ENCODE assay signal across 8 cellular contexts in the genomic region with DNA sequence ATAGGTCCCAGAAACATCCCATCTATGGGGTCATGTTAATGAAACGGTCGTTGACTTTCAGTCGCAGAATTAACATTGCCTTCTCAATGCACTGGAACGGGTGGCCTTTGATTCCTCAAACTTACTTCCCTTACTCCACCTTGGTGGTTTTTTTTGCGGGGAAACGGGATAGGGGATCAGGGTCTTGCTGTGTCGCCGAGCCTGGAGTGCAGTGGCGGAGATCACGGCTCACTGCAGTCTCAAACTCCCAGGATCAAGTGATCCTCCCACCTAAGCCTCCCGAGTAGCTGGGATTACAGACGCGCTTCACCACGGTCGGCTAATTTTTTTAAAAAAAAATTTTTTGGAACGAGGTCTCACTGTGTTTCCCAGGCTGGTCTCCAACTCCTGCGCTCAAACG. TPM values are rescaled to one million over a fixed set of nuclear protein-coding genes. Genes with fewer than 3 reads are reported as not detected.
A peak's percentile ranks its signal among the peaks of the same experiment; 100 is the strongest.
DNase-seq lines count a peak whose midpoint lies in the region; ATAC-seq and TF ChIP-seq lines count a peak whose summit lies in the region.

No MANE protein-coding gene starts in this region.

- no peaks in the 10 kb centered on the region for H3K9me3 ChIP-seq in GM23248 (ENCODE audit: low read depth)
- H3K9me3 ChIP-seq in gastrocnemius medialis: no peaks in the 10 kb centered on the region

- in situ Hi-C loops in GM23248 (cut with MboI) (no loop called here), gastrocnemius medialis (cut with MboI; ENCODE audit: low sequenced_read_pairs in 4 of 4) (loop anchor here in 3 of 4 donors (10.0 kb wide), 3 partner anchors 397 to 647 kb away; no protein-coding TSS in a partner anchor)

- H3K27me3 ChIP-seq in GM23248 (replicated peaks; ENCODE audit: insufficient read depth) (no peaks in the 10 kb centered on the region), gastrocnemius medialis (no peaks in the 10 kb centered on the region)

- H3K36me3 ChIP-seq in GM23248 (ENCODE audit: low read depth): peaks cover 11% of the 10 kb centered on the region
- peaks cover 0 to 17% of the 10 kb centered on the region in 2 donors for H3K36me3 ChIP-seq in gastrocnemius medialis

- ATAC-seq in gastrocnemius medialis: no peak
- no peak for ATAC-seq in GM21381 (IDR thresholded peaks at IDR 0.05; ENCODE audit: unreplicated experiment)

- H3K9ac ChIP-seq in GM23248: peak overlapping the region; percentile 82

- intact Hi-C loops in gastrocnemius medialis (cut with DNase I; ENCODE audit: low total_unique reads): loop anchor here (5.0 to 10.0 kb wide), 3 partner anchors 490 to 1467 kb away; partner anchors contain the start of genes COPS7B, GIGYF2 and PDE6D

- DNase-seq in GM23248 (peak; percentile 32), SK-N-DZ (ENCODE audit: low spot score) (peak; percentile 8), foreskin fibroblast (peak in 1 of 2 donors; percentile 22), gastrocnemius medialis (no peak), epidermal melanocyte (ENCODE audit: insufficient read length, low spot score) (no peak), kidney glomerular epithelial cell (lab: John Stamatoyannopoulos, UW) (no peak), NCI-H510A (lab: John Stamatoyannopoulos, UW) (no peak)

- H3K4me1 ChIP-seq in GM23248 (ENCODE audit: insufficient read depth) (peaks cover 17% of the 10 kb centered on the region), gastrocnemius medialis (peaks cover 15 to 26% of the 10 kb centered on the region in 2 donors)

- peak overlapping the region; percentile 92 for H3K4me3 ChIP-seq in GM23248
- peak overlapping the region; percentile 74 to 78 for H3K4me3 ChIP-seq in foreskin fibroblast (ENCODE audit: low read depth in 1 of 2, low read length in 2 of 2)
- H3K4me3 ChIP-seq in gastrocnemius medialis: peak overlapping the region; percentile 89 to 99 (median 97)

- peak overlapping the region; percentile 90 for H2AFZ ChIP-seq in GM23248

- H3K79me2 ChIP-seq in GM23248 (ENCODE audit: insufficient read depth): peaks cover 56% of the 10 kb centered on the region

- H3K27ac ChIP-seq in GM23248: 0 out of 2 replicates have a peak overlapping the region, but pooled peaks have one; percentile 49
- peak overlapping the region; percentile 79 to 96 (median 94) for H3K27ac ChIP-seq in gastrocnemius medialis

- H3F3A ChIP-seq in GM23248 (ENCODE audit: insufficient read depth): peaks cover 17% of the 10 kb centered on the region

- no peak for TF ChIP-seq POLR2A in gastrocnemius medialis (IDR thresholded peaks at IDR 0.05)

- no peaks in the 10 kb centered on the region for H4K20me1 ChIP-seq in GM23248 (ENCODE audit: insufficient read depth)

- WGBS in GM23248 (ENCODE audit: low coverage in 1 of 2, low lambda C conversion rate in 2 of 2, missing lambda C conversion rate in 2 of 2), 2 experiments: 0 to 3% methylated on average over 18 of the region's 18 CpGs

- TF ChIP-seq CTCF in foreskin fibroblast (IDR thresholded peaks at IDR 0.05; ENCODE audit: low read depth, low read length) (no peak), gastrocnemius medialis (IDR thresholded peaks at IDR 0.05 in 4 of 5, conservative IDR thresholded peaks at IDR 0.05 in 1 of 5) (no peak)

- H3K9me2 ChIP-seq in GM23248 (ENCODE audit: insufficient read depth): no peaks in the 10 kb centered on the region

- peak overlapping the region; percentile 95 for H3K4me2 ChIP-seq in GM23248 (ENCODE audit: unreplicated experiment)

RNA-seq across cellular contexts. Expression of gene ATG16L1, which starts 0.8 kb away (rescaled TPM):
- 17.2 and 18.5 TPM in 2 replicates for total RNA-seq in GM23248 (2014; rRNA removed; shearing (Covaris generic))
- 16.2 and 16.7 TPM in 2 replicates for polyA plus RNA-seq in GM23248 (2016; fragmentation: Nextera tagmentation; extraction: Ambion mirVana)
- 23.2 and 31.9 TPM in 2 replicates for polyA plus RNA-seq in SK-N-DZ (2014; cell fraction: cytosol; rRNA removed)
- polyA plus RNA-seq in SK-N-DZ (2014; cell fraction: nucleus; rRNA removed): 64.0 and 90.2 TPM in 2 replicates
- 10 to 100 TPM; 20.8 to 36.1 (median 35.9) TPM for total RNA-seq in gastrocnemius medialis

RNA-seq across cellular contexts. Expression of gene SAG, which starts 55.4 kb away (rescaled TPM):
- not detected in 2 replicates for total RNA-seq in GM23248 (2014; rRNA removed; shearing (Covaris generic))
- not detected in 2 replicates for polyA plus RNA-seq in GM23248 (2016; fragmentation: Nextera tagmentation; extraction: Ambion mirVana)
- polyA plus RNA-seq in SK-N-DZ (2014; cell fraction: cytosol; rRNA removed): 0.19 TPM in 1 of 2 replicates, not detected in the other
- 0.05 TPM in 1 of 2 replicates, not detected in the other for polyA plus RNA-seq in SK-N-DZ (2014; cell fraction: nucleus; rRNA removed)
- under 1 TPM in 1 of 4 donors, not detected in 3; 0.10 TPM for total RNA-seq in gastrocnemius medialis

Comparison
In these comparisons a context has a peak if more than half of its experiments do, and no peak if none do; other contexts are left out.
1. DNase-seq: peak in GM23248 (single experiment) and SK-N-DZ (single experiment); none in gastrocnemius medialis (0 of 2), epidermal melanocyte (single experiment), kidney glomerular epithelial cell (single experiment) and NCI-H510A (single experiment).
2. Peak in every context shown above with its lines, with median percentiles within 50 percentile points of each other: H3K4me3 ChIP-seq.